ENCODE assay signal across 1 cellular context in the genomic region with DNA sequence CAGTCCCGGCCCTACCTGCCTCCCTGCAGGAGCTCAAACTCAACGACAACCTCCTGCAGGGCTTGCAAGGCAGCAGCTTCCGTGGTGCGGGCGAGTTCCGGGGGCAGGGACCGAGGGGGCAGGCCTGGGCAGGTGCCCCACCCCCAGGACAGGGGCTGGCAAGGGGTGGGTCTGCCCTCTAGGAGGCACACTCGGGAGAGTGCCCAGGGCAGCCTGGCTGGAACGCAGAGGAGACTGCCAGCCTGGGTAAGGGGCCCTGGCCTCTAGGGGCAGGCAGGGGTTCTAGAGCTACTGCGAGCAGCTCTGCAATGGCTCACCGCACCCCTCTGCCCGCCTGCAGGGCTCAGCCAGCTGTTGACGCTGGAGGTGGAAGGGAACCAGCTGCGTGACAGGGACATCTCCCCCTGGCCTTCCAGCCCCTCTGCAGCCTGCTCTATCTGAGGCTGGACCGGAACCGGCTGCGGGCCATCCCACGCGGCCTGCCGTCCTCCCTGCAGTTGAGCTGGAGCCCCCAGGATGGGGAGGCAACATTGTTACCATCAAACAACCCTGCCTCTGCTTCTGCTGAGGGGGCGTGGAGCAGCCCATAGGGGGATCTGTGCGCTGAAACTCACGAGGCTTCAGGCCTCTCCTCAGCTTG.
TF ChIP-seq lines count a peak whose summit lies in the region.

No MANE protein-coding gene starts in this region.

TF ChIP-seq in GM23338, 12 proteins besides CTCF, POLR2A, EP300 and RAD21 (continued from another document):
- TF ChIP-seq, protein P1, sequence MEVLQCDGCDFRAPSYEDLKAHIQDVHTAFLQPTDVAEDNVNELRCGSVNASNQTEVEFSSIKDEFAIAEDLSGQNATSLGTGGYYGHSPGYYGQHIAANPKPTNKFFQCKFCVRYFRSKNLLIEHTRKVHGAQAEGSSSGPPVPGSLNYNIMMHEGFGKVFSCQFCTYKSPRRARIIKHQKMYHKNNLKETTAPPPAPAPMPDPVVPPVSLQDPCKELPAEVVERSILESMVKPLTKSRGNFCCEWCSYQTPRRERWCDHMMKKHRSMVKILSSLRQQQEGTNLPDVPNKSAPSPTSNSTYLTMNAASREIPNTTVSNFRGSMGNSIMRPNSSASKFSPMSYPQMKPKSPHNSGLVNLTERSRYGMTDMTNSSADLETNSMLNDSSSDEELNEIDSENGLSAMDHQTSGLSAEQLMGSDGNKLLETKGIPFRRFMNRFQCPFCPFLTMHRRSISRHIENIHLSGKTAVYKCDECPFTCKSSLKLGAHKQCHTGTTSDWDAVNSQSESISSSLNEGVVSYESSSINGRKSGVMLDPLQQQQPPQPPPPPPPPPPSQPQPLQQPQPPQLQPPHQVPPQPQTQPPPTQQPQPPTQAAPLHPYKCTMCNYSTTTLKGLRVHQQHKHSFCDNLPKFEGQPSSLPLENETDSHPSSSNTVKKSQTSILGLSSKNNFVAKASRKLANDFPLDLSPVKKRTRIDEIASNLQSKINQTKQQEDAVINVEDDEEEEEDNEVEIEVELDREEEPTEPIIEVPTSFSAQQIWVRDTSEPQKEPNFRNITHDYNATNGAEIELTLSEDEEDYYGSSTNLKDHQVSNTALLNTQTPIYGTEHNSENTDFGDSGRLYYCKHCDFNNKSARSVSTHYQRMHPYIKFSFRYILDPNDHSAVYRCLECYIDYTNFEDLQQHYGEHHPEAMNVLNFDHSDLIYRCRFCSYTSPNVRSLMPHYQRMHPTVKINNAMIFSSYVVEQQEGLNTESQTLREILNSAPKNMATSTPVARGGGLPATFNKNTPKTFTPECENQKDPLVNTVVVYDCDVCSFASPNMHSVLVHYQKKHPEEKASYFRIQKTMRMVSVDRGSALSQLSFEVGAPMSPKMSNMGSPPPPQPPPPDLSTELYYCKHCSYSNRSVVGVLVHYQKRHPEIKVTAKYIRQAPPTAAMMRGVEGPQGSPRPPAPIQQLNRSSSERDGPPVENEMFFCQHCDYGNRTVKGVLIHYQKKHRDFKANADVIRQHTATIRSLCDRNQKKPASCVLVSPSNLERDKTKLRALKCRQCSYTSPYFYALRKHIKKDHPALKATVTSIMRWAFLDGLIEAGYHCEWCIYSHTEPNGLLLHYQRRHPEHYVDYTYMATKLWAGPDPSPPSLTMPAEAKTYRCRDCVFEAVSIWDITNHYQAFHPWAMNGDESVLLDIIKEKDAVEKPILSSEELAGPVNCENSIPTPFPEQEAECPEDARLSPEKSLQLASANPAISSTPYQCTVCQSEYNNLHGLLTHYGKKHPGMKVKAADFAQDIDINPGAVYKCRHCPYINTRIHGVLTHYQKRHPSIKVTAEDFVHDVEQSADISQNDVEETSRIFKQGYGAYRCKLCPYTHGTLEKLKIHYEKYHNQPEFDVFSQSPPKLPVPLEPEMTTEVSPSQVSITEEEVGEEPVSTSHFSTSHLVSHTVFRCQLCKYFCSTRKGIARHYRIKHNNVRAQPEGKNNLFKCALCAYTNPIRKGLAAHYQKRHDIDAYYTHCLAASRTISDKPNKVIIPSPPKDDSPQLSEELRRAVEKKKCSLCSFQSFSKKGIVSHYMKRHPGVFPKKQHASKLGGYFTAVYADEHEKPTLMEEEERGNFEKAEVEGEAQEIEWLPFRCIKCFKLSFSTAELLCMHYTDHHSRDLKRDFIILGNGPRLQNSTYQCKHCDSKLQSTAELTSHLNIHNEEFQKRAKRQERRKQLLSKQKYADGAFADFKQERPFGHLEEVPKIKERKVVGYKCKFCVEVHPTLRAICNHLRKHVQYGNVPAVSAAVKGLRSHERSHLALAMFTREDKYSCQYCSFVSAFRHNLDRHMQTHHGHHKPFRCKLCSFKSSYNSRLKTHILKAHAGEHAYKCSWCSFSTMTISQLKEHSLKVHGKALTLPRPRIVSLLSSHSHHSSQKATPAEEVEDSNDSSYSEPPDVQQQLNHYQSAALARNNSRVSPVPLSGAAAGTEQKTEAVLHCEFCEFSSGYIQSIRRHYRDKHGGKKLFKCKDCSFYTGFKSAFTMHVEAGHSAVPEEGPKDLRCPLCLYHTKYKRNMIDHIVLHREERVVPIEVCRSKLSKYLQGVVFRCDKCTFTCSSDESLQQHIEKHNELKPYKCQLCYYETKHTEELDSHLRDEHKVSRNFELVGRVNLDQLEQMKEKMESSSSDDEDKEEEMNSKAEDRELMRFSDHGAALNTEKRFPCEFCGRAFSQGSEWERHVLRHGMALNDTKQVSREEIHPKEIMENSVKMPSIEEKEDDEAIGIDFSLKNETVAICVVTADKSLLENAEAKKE (CRISPR knock-in tag; IDR thresholded peaks at IDR 0.05) = no peak
- TF ChIP-seq POLR2AphosphoS5 (IDR thresholded peaks at IDR 0.05; ENCODE audit: low read depth) = no peak
- TF ChIP-seq STAT1 (IDR thresholded peaks at IDR 0.05; ENCODE audit: unreplicated experiment) = no peak
- TF ChIP-seq, protein P2, sequence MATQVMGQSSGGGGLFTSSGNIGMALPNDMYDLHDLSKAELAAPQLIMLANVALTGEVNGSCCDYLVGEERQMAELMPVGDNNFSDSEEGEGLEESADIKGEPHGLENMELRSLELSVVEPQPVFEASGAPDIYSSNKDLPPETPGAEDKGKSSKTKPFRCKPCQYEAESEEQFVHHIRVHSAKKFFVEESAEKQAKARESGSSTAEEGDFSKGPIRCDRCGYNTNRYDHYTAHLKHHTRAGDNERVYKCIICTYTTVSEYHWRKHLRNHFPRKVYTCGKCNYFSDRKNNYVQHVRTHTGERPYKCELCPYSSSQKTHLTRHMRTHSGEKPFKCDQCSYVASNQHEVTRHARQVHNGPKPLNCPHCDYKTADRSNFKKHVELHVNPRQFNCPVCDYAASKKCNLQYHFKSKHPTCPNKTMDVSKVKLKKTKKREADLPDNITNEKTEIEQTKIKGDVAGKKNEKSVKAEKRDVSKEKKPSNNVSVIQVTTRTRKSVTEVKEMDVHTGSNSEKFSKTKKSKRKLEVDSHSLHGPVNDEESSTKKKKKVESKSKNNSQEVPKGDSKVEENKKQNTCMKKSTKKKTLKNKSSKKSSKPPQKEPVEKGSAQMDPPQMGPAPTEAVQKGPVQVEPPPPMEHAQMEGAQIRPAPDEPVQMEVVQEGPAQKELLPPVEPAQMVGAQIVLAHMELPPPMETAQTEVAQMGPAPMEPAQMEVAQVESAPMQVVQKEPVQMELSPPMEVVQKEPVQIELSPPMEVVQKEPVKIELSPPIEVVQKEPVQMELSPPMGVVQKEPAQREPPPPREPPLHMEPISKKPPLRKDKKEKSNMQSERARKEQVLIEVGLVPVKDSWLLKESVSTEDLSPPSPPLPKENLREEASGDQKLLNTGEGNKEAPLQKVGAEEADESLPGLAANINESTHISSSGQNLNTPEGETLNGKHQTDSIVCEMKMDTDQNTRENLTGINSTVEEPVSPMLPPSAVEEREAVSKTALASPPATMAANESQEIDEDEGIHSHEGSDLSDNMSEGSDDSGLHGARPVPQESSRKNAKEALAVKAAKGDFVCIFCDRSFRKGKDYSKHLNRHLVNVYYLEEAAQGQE (IDR thresholded peaks at IDR 0.05; ENCODE audit: unreplicated experiment) = no peak
- TF ChIP-seq, protein P3, sequence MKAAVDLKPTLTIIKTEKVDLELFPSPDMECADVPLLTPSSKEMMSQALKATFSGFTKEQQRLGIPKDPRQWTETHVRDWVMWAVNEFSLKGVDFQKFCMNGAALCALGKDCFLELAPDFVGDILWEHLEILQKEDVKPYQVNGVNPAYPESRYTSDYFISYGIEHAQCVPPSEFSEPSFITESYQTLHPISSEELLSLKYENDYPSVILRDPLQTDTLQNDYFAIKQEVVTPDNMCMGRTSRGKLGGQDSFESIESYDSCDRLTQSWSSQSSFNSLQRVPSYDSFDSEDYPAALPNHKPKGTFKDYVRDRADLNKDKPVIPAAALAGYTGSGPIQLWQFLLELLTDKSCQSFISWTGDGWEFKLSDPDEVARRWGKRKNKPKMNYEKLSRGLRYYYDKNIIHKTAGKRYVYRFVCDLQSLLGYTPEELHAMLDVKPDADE (IDR thresholded peaks at IDR 0.05) = no peak
- TF ChIP-seq EZH2 (IDR thresholded peaks at IDR 0.05; ENCODE audit: low read depth, unreplicated experiment) = no peak
TF ChIP-seq in GM23338: peak in this region for 0.
